17 cellular contexts compared by ENCODE assay signal in genomic region chr17:18379246-18380146, GRCh38. TPM values are rescaled to one million over a fixed set of nuclear protein-coding genes. Genes with fewer than 3 reads are reported as not detected.
"Had no signal": no experiment of that assay in that cellular context is flagged by ENCODE, and none has a peak within 500 bp of the region (broad histone marks: within the 10 kb centered on the region; RNA-seq: fewer than 3 reads in every experiment).

No MANE protein-coding gene starts in this region.

- FAIRE-seq: endothelial cell of umbilical vein had no signal

- H3K4me1 Mint-ChIP-seq: activated naive CD8-positive, alpha-beta T cell treated with anti-CD3 and anti-CD28 coated beads for 36 hours had no signal

- H3K27ac Mint-ChIP-seq: activated CD4-positive, alpha-beta memory T cell treated with anti-CD3 and anti-CD28 coated beads for 36 hours; activated naive CD8-positive, alpha-beta T cell treated with anti-CD3 and anti-CD28 coated beads for 36 hours; natural killer cell; progenitor cell of endocrine pancreas; stimulated activated memory B cell treated with anti-CD40 and anti-IgM and Interleukin-4, amounts not matched to agents 10 μg/mL and 1 μg/mL and 100 μg/mL, for 72 hours had no signal

- DNase-seq: activated CD4-positive, alpha-beta memory T cell treated with anti-CD3 and anti-CD28 coated beads for 36 hours; activated gamma-delta T cell; activated naive CD8-positive, alpha-beta T cell treated with anti-CD3 and anti-CD28 coated beads for 36 hours; activated T-cell treated with anti-CD3 and anti-CD28 coated beads, Interleukin-2, amount 50 U/mL, for 48 hours; anterior cingulate cortex; effector CD4-positive, alpha-beta T cell; natural killer cell; nucleus accumbens; right cardiac atrium; stimulated activated CD4-positive, alpha-beta T cell treated with anti-CD3 and anti-CD28 coated beads, Interleukin-1b, Interleukin-23, amount 100 ng/mL, for 48 hours; T-helper 2 cell had no signal

- H3K27ac ChIP-seq: gastroesophageal sphincter had no signal

- H3K36me3 Mint-ChIP-seq: activated CD4-positive, alpha-beta memory T cell treated with anti-CD3 and anti-CD28 coated beads for 36 hours; activated naive CD8-positive, alpha-beta T cell treated with anti-CD3 and anti-CD28 coated beads for 36 hours; natural killer cell; stimulated activated memory B cell treated with anti-CD40 and anti-IgM and Interleukin-4, amounts not matched to agents 10 μg/mL and 1 μg/mL and 100 μg/mL, for 72 hours had no signal

- H3K9me3 Mint-ChIP-seq: activated CD4-positive, alpha-beta memory T cell treated with anti-CD3 and anti-CD28 coated beads for 36 hours; activated naive CD8-positive, alpha-beta T cell treated with anti-CD3 and anti-CD28 coated beads for 36 hours; natural killer cell had no signal

- H3K4me3 ChIP-seq: gastroesophageal sphincter had no signal

- H3K9me3 ChIP-seq: gastroesophageal sphincter had no signal

- H3K36me3 ChIP-seq: gastroesophageal sphincter had no signal

- H3K4me3 Mint-ChIP-seq: activated CD4-positive, alpha-beta memory T cell treated with anti-CD3 and anti-CD28 coated beads for 36 hours; activated naive CD8-positive, alpha-beta T cell treated with anti-CD3 and anti-CD28 coated beads for 36 hours; natural killer cell; stimulated activated memory B cell treated with anti-CD40 and anti-IgM and Interleukin-4, amounts not matched to agents 10 μg/mL and 1 μg/mL and 100 μg/mL, for 72 hours had no signal

RNA-seq across cellular contexts. Expression of gene EVPLL, which starts 1.9 kb away (rescaled TPM):
- total RNA-seq: activated CD4-positive, alpha-beta memory T cell treated with anti-CD3 and anti-CD28 coated beads for 36 hours; endothelial cell of umbilical vein; gastroesophageal sphincter; lung microvascular endothelial cell; mononuclear cell; progenitor cell of endocrine pancreas; right cardiac atrium had no signal
